In the genomic region with DNA sequence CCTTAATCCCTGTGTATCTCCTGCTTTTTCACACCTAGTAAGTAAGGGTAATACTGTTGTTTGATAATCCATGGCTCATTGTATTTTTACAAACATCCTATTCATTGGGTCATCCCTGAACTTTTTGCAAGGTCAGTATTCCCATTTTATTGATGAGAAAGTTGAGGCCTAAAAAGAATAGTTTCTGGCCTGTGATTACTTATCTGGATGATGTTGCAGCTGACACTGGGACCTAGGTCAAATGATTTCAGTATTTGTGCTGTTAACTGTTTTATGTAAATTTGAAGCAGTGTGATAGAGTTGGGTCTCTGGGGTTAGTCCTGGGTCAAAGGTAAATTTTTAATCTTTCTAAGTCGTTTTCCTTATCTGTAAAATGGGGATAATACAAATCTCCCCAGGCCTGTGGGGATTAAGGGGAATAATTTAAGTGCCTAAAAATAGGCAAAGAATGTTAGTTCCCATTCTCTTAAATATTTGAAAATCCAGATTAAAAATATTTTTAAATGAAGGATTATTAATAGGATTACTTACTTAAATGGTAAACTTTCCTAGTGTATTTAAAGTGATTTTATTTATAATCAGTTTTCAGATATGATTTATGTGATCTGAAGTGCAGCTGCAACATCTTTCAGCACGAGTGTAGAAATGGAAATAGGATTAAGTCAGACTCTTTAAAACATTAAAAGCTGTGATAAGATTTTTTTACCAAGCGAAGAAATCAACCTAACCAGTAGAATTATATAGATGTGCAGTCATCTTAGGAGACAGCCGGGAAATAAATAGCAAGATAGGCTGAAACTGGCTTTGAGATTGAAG, we compare ENCODE assay signal across 12 cellular contexts. TPM values are rescaled to one million over a fixed set of nuclear protein-coding genes. Genes with fewer than 3 reads are reported as not detected.
DNase-seq lines count a peak whose midpoint lies in the region; ATAC-seq and TF ChIP-seq lines count a peak whose summit lies in the region.
"Had no signal": no experiment of that assay in that cellular context is flagged by ENCODE, and none has a peak within 500 bp of the region (broad histone marks: within the 10 kb centered on the region; RNA-seq: fewer than 3 reads in every experiment).

No MANE protein-coding gene starts in this region.

- no peak for DNase-seq in Caco-2
- DNase-seq in activated naive CD8-positive, alpha-beta T cell treated with anti-CD3 and anti-CD28 coated beads, Interleukin-2, amount 10 ng/mL, durations not matched to agents 7 days and 5 days: no peak
- DNase-seq in natural killer cell treated with Interleukin-12 subunit alpha and Interleukin-12 subunit beta and Interleukin-15 and Interleukin-18, amount 100 ng/mL, for 72 hours (ENCODE audit: low spot score): no peak
- DNase-seq in SW 1271 (lab: John Stamatoyannopoulos, UW): no peak
- DNase-seq in ACHN: no peak
- no peak for DNase-seq in COR-L47 (lab: John Stamatoyannopoulos, UW)
- DNase-seq: brain microvascular endothelial cell, DMS79 treated with DMSO at 0.1 percent for 48 hours, naive B cell, NCI-H1092, NCI-H524 treated with DMSO at 0.1 percent for 48 hours had no signal

- no peaks in the 10 kb centered on the region for H3K9me3 Mint-ChIP-seq in Caco-2 (ENCODE audit: unreplicated experiment)
- H3K9me3 Mint-ChIP-seq in activated naive CD8-positive, alpha-beta T cell treated with anti-CD3 and anti-CD28 coated beads, Interleukin-2, amount 10 ng/mL, durations not matched to agents 7 days and 5 days: no peaks in the 10 kb centered on the region
- no peaks in the 10 kb centered on the region for H3K9me3 Mint-ChIP-seq in natural killer cell treated with Interleukin-12 subunit alpha and Interleukin-12 subunit beta and Interleukin-15 and Interleukin-18, amount 100 ng/mL, for 72 hours
- H3K9me3 Mint-ChIP-seq: naive B cell had no signal

- no peak overlapping the region for H3K4me3 ChIP-seq in Caco-2 (ENCODE audit: low read depth, low read length)
- H3K4me3 ChIP-seq in HEK293 (ENCODE audit: low read depth, low read length): no peak overlapping the region

- no peaks in the 10 kb centered on the region for H3K36me3 ChIP-seq in Caco-2 (ENCODE audit: control insufficient read depth, insufficient read depth, low read length)
- no peaks in the 10 kb centered on the region for H3K36me3 ChIP-seq in HEK293 (ENCODE audit: control insufficient read depth in 2 of 2, insufficient read depth in 1 of 2, low read length in 2 of 2)
- H3K36me3 ChIP-seq: brain microvascular endothelial cell had no signal

- H3K36me3 Mint-ChIP-seq in Caco-2 (ENCODE audit: insufficient read depth, unreplicated experiment): peaks cover 23% of the 10 kb centered on the region
- H3K36me3 Mint-ChIP-seq in activated naive CD8-positive, alpha-beta T cell treated with anti-CD3 and anti-CD28 coated beads, Interleukin-2, amount 10 ng/mL, durations not matched to agents 7 days and 5 days: peaks cover 10% of the 10 kb centered on the region
- H3K36me3 Mint-ChIP-seq in natural killer cell treated with Interleukin-12 subunit alpha and Interleukin-12 subunit beta and Interleukin-15 and Interleukin-18, amount 100 ng/mL, for 72 hours: peaks cover 6% of the 10 kb centered on the region

- ATAC-seq in activated naive CD8-positive, alpha-beta T cell treated with anti-CD3 and anti-CD28 coated beads, Interleukin-2, amount 10 ng/mL, durations not matched to agents 7 days and 5 days (ENCODE audit: low read depth): no peak
- ATAC-seq in natural killer cell treated with Interleukin-12 subunit alpha and Interleukin-12 subunit beta and Interleukin-15 and Interleukin-18, amount 100 ng/mL, for 72 hours: no peak

- H3K27me3 Mint-ChIP-seq in Caco-2 (ENCODE audit: insufficient read depth, unreplicated experiment): no peaks in the 10 kb centered on the region
- H3K27me3 Mint-ChIP-seq in activated naive CD8-positive, alpha-beta T cell treated with anti-CD3 and anti-CD28 coated beads, Interleukin-2, amount 10 ng/mL, durations not matched to agents 7 days and 5 days: no peaks in the 10 kb centered on the region
- no peaks in the 10 kb centered on the region for H3K27me3 Mint-ChIP-seq in natural killer cell treated with Interleukin-12 subunit alpha and Interleukin-12 subunit beta and Interleukin-15 and Interleukin-18, amount 100 ng/mL, for 72 hours
- H3K27me3 Mint-ChIP-seq: naive B cell had no signal

- no peak overlapping the region for H3K27ac Mint-ChIP-seq in Caco-2 (ENCODE audit: unreplicated experiment)
- no peak overlapping the region for H3K27ac Mint-ChIP-seq in activated naive CD8-positive, alpha-beta T cell treated with anti-CD3 and anti-CD28 coated beads, Interleukin-2, amount 10 ng/mL, durations not matched to agents 7 days and 5 days
- H3K27ac Mint-ChIP-seq in natural killer cell treated with Interleukin-12 subunit alpha and Interleukin-12 subunit beta and Interleukin-15 and Interleukin-18, amount 100 ng/mL, for 72 hours: peak overlapping the region; percentile 32 to 68

- H3K27ac ChIP-seq in HEK293 (ENCODE audit: extremely low read depth, low read depth, low read length): no peak overlapping the region
- H3K27ac ChIP-seq: brain microvascular endothelial cell had no signal

- intact Hi-C loops in Caco-2 (cut with micrococcal nuclease; ENCODE audit: unreplicated experiment): loop anchor here (5.0 kb wide), 3 partner anchors 78 to 172 kb away; no protein-coding TSS in a partner anchor

- TF ChIP-seq CTCF in Caco-2 (IDR thresholded peaks at IDR 0.05; ENCODE audit: insufficient read depth in 1 of 2, low read depth in 1 of 2, low read length in 1 of 2, severe bottlenecking in 1 of 2, unreplicated experiment in 1 of 2) (no peak), HEK293 (tag by site-specific recombination; IDR thresholded peaks at IDR 0.05) (no peak)

- H3K9me3 ChIP-seq in Caco-2 (no peaks in the 10 kb centered on the region), HEK293 (ENCODE audit: control insufficient read depth, insufficient read depth, low read depth, low read length) (no peaks in the 10 kb centered on the region)

- peak overlapping the region; percentile 61 for H3K4me3 Mint-ChIP-seq in Caco-2 (ENCODE audit: unreplicated experiment)
- peak overlapping the region; percentile 49 for H3K4me3 Mint-ChIP-seq in activated naive CD8-positive, alpha-beta T cell treated with anti-CD3 and anti-CD28 coated beads, Interleukin-2, amount 10 ng/mL, durations not matched to agents 7 days and 5 days
- H3K4me3 Mint-ChIP-seq in natural killer cell treated with Interleukin-12 subunit alpha and Interleukin-12 subunit beta and Interleukin-15 and Interleukin-18, amount 100 ng/mL, for 72 hours: peak overlapping the region; percentile 69

- CTCF ChIA-PET in Caco-2 (lab: Charles Lee): interaction anchor here (2.4 kb wide), 1 partner anchor 218 kb away, joined by 22 read pairs; no protein-coding TSS in a partner anchor
- CTCF ChIA-PET in HEK293 (lab: Yijun Ruan, JAX): interaction anchor here (0.6 to 3.2 kb wide), 4 partner anchors 57 to 519 kb away, joined by 3 to 15 read pairs (median 4); no protein-coding TSS in a partner anchor

- in situ Hi-C loops in ACHN (cut with HindIII; ENCODE audit: low pct_ligation_motif_present, low pct_unique_long_range_greater_than_20kb, low sequenced_read_pairs): no loop called here

- POLR2A ChIA-PET in Caco-2 (lab: Charles Lee) (interaction anchor here (0.5 kb wide), 1 partner anchor 46 kb away, joined by 3 read pairs; no protein-coding TSS in a partner anchor), HEK293 (lab: Yijun Ruan, JAX) (no interaction called here)
- POLR2A ChIA-PET in activated naive CD8-positive, alpha-beta T cell treated with anti-CD3 and anti-CD28 coated beads, Interleukin-2, amount 10 ng/mL, durations not matched to agents 7 days and 5 days (lab: Charles Lee): interaction anchor here (1.1 kb wide), 1 partner anchor 127 kb away, joined by 3 read pairs; no protein-coding TSS in a partner anchor

- H3K4me1 ChIP-seq in Caco-2 (peaks cover 37% of the 10 kb centered on the region), HEK293 (ENCODE audit: control insufficient read depth, insufficient read depth, low read length) (peaks cover 15% of the 10 kb centered on the region; the same call in 1 of the 2 replicates)

- no TSS peak for BruUV-seq in Caco-2 (replicated peaks; lab: Mats Ljungman, UMichigan)

- no peaks in the 10 kb centered on the region for H3K27me3 ChIP-seq in Caco-2 (replicated peaks; ENCODE audit: control insufficient read depth, insufficient read depth, low read length)
- H3K27me3 ChIP-seq: brain microvascular endothelial cell had no signal

- peaks cover 20% of the 10 kb centered on the region for H3K4me1 Mint-ChIP-seq in Caco-2 (ENCODE audit: low read depth, unreplicated experiment)
- peaks cover 43% of the 10 kb centered on the region for H3K4me1 Mint-ChIP-seq in activated naive CD8-positive, alpha-beta T cell treated with anti-CD3 and anti-CD28 coated beads, Interleukin-2, amount 10 ng/mL, durations not matched to agents 7 days and 5 days
- H3K4me1 Mint-ChIP-seq in natural killer cell treated with Interleukin-12 subunit alpha and Interleukin-12 subunit beta and Interleukin-15 and Interleukin-18, amount 100 ng/mL, for 72 hours (ENCODE audit: low read depth in 2 of 2): peaks cover 54 to 56% of the 10 kb centered on the region in 2 donors

TF ChIP-seq in HEK293, 187 proteins besides CTCF, POLR2A, EP300 and RAD21 (continues in another document):
- TF ChIP-seq, protein P1, sequence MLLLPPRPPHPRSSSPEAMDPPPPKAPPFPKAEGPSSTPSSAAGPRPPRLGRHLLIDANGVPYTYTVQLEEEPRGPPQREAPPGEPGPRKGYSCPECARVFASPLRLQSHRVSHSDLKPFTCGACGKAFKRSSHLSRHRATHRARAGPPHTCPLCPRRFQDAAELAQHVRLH (tag by site-specific recombination; IDR thresholded peaks at IDR 0.05): 0 out of 2 replicates have a peak, but pooled peaks have one; percentile 39
- TF ChIP-seq ZXDB (tag by site-specific recombination; IDR thresholded peaks at IDR 0.05): 0 out of 2 replicates have a peak, but pooled peaks have one; percentile 26

RNA-seq across cellular contexts. Expression of a gene that starts 4.3 kb away (rescaled TPM):
- total RNA-seq in Caco-2 (2022): 47.6 and 49.4 TPM in 2 replicates
- total RNA-seq in activated naive CD8-positive, alpha-beta T cell treated with anti-CD3 and anti-CD28 coated beads, Interleukin-2, amount 10 ng/mL, durations not matched to agents 7 days and 5 days: 10 to 100 TPM; 58.8 to 60.0 TPM
- 10 to 100 TPM; 32.7 to 37.6 TPM for total RNA-seq in natural killer cell treated with Interleukin-12 subunit alpha and Interleukin-12 subunit beta and Interleukin-15 and Interleukin-18, amount 100 ng/mL, for 72 hours

Comparison
In these comparisons a context has a peak if more than half of its experiments do, and no peak if none do; other contexts are left out.
1. H3K27ac Mint-ChIP-seq: peak in natural killer cell treated with Interleukin-12 subunit alpha and Interleukin-12 subunit beta and Interleukin-15 and Interleukin-18, amount 100 ng/mL, for 72 hours (2 of 2); none in Caco-2 (single experiment) and activated naive CD8-positive, alpha-beta T cell treated with anti-CD3 and anti-CD28 coated beads, Interleukin-2, amount 10 ng/mL, durations not matched to agents 7 days and 5 days (single experiment).
2. Peak in every context shown above with its lines, with median percentiles within 50 percentile points of each other: H3K4me3 Mint-ChIP-seq.